8 cellular contexts compared by ENCODE assay signal in the genomic region with DNA sequence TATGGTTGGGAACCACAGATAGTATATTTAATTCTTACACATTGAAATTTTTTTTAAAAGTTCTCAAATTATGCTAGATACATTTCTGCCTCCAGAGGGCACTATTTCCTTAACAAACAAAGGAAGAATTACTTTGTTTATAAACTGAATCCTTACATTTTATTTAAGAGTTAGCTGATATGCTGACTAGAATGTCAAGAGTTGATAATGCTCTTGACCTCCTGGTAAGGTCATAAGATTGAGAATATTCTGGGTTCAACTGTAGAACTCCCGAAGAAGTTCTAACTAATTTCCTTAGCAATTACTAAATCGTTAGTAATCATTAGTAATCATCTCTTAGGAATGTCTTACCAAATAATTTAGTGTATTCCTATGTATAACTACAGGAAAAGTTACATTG.
A peak's percentile ranks its signal among the peaks of the same experiment; 100 is the strongest.
DNase-seq lines count a peak whose midpoint lies in the region; FAIRE-seq and TF ChIP-seq lines count a peak whose summit lies in the region.

No MANE protein-coding gene starts in this region.

- H2BK15ac ChIP-seq in H1 (ENCODE audit: low read length) = no peak overlapping the region

- no peak for TF ChIP-seq EP300 in H1 (IDR thresholded peaks at IDR 0.05; ENCODE audit: borderline replicate concordance in 1 of 2, low read depth in 2 of 2, low read length in 2 of 2)

- peak overlapping the region; percentile 51 for H3K4me3 ChIP-seq in ACC112 (ENCODE audit: low read depth, low read length)
- no peak overlapping the region for H3K4me3 ChIP-seq in GM12864 (ENCODE audit: low read depth, low read length)
- no peak overlapping the region for H3K4me3 ChIP-seq in H1 (ENCODE audit: extremely low read depth in 1 of 4, insufficient read depth in 2 of 4, low read depth in 3 of 4, low read length in 4 of 4)

- H3K4me1 Mint-ChIP-seq in activated naive CD8-positive, alpha-beta T cell treated with anti-CD3 and anti-CD28 coated beads for 36 hours = no peaks in the 10 kb centered on the region

- H3K36me3 Mint-ChIP-seq in activated naive CD8-positive, alpha-beta T cell treated with anti-CD3 and anti-CD28 coated beads for 36 hours = peaks cover 1% of the 10 kb centered on the region

- TF ChIP-seq CTCF in GM12864 (IDR thresholded peaks at IDR 0.05; ENCODE audit: low read depth, low read length, missing control alignments) = peak; percentile 29
- peak in 2 of 3 experiments; percentile 27 to 29; a peak in 2 of 4 replicates for TF ChIP-seq CTCF in H1 (IDR thresholded peaks at IDR 0.05; ENCODE audit: control extremely low read depth in 1 of 3, insufficient read depth in 1 of 3, low read depth in 1 of 3, low read length in 3 of 3)

- H3K9me3 ChIP-seq in H1 (ENCODE audit: insufficient read depth in 2 of 2, low read depth in 1 of 2, low read length in 1 of 2) = no peaks in the 10 kb centered on the region

- H3K4me3 Mint-ChIP-seq in activated naive CD8-positive, alpha-beta T cell treated with anti-CD3 and anti-CD28 coated beads for 36 hours = no peak overlapping the region

- POLR2A ChIA-PET in H1 (lab: Charles Lee; ENCODE audit: partially characterized antibody) = no interaction called here

- H2BK120ac ChIP-seq in H1 (replicated peaks; ENCODE audit: low read depth, low read length) = no peak overlapping the region

- no peak overlapping the region for H2BK20ac ChIP-seq in H1 (ENCODE audit: low read length)

- H3K36me3 ChIP-seq in ACC112 (ENCODE audit: insufficient read depth, low read length) (no peaks in the 10 kb centered on the region), H1 (ENCODE audit: control insufficient read depth in 2 of 4, insufficient read depth in 4 of 4, low read length in 3 of 4) (no peaks in the 10 kb centered on the region)

- no peak for TF ChIP-seq POLR2A in H1 (IDR thresholded peaks at IDR 0.05; ENCODE audit: control extremely low read depth in 1 of 2, low read depth in 2 of 2, low read length in 2 of 2)

- peak overlapping the region; percentile 34 for H2AFZ ChIP-seq in ACC112 (ENCODE audit: low read length, unreplicated experiment)
- no peak overlapping the region for H2AFZ ChIP-seq in H1 (ENCODE audit: low read length)

- no peaks in the 10 kb centered on the region for H3K23me2 ChIP-seq in H1 (ENCODE audit: low read depth, low read length)

- no peak overlapping the region for H3K4me2 ChIP-seq in H1 (ENCODE audit: insufficient read depth in 1 of 2, low read depth in 2 of 2, low read length in 2 of 2)

- H3K27me3 ChIP-seq in ACC112 (ENCODE audit: insufficient read depth, low read length) (no peaks in the 10 kb centered on the region), H1 (replicated peaks in 1 of 4; ENCODE audit: control insufficient read depth in 3 of 4, extremely low read depth in 1 of 4, insufficient read depth in 3 of 4, low read length in 3 of 4) (no peaks in the 10 kb centered on the region)

- peak; percentile 7 for DNase-seq in GM12864 (ENCODE audit: low read depth)
- peak; percentile 1 for DNase-seq in NOMO-1 treated with dmso at 0.1 percent for 144 hours (lab: John Stamatoyannopoulos, UW; ENCODE audit: unreplicated experiment)
- no peak for DNase-seq in H1 (ENCODE audit: low read depth in 1 of 2, low spot score in 2 of 2)
- DNase-seq in non-pigmented ciliary epithelial cell (ENCODE audit: low read depth) = peak; percentile 19
- no peak for DNase-seq in GM19240 (ENCODE audit: insufficient read length, low spot score)
- DNase-seq in activated naive CD8-positive, alpha-beta T cell treated with anti-CD3 and anti-CD28 coated beads for 36 hours = no peak
- no peak for DNase-seq in GM19238 (ENCODE audit: insufficient read length, low spot score)

- H3K27ac Mint-ChIP-seq in activated naive CD8-positive, alpha-beta T cell treated with anti-CD3 and anti-CD28 coated beads for 36 hours = no peak overlapping the region

- CTCF ChIA-PET in H1 (lab: Charles Lee; ENCODE audit: partially characterized antibody) = interaction anchor here (0.6 to 3.3 kb wide), 46 partner anchors 8 to 519 kb away, joined by 3 to 15 read pairs (median 4); partner anchors contain the start of gene CYP26A1

- H4K8ac ChIP-seq in H1 (ENCODE audit: extremely low read depth, insufficient read depth, low read length) = no peak overlapping the region

- H3K4ac ChIP-seq in H1 (replicated peaks; ENCODE audit: insufficient read length, low read depth, low read length) = no peak overlapping the region

- no peak overlapping the region for H3K9ac ChIP-seq in H1 (replicated peaks in 1 of 4; ENCODE audit: extremely low read depth in 1 of 4, low read depth in 3 of 4, low read length in 3 of 4)

- no peaks in the 10 kb centered on the region for H4K20me1 ChIP-seq in H1 (replicated peaks in 1 of 2; ENCODE audit: control insufficient read depth in 1 of 2, insufficient read depth in 2 of 2, low read length in 2 of 2)

- H3K23ac ChIP-seq in H1 (ENCODE audit: insufficient read length) = no peak overlapping the region

- no peak overlapping the region for H2AK5ac ChIP-seq in H1 (ENCODE audit: low read depth, low read length)

- H3K14ac ChIP-seq in H1 (ENCODE audit: insufficient read length) = no peak overlapping the region

- no peak overlapping the region for H2BK12ac ChIP-seq in H1 (ENCODE audit: low read depth, low read length)

- H3K4me1 ChIP-seq in ACC112 (ENCODE audit: control insufficient read depth, insufficient read depth, low read length, unreplicated experiment) = peaks cover 13% of the 10 kb centered on the region
- H3K4me1 ChIP-seq in H1 (replicated peaks in 1 of 4; ENCODE audit: control insufficient read depth in 3 of 4, insufficient read depth in 4 of 4, low read length in 3 of 4) = no peaks in the 10 kb centered on the region

- no peak overlapping the region for H3K56ac ChIP-seq in H1 (replicated peaks; ENCODE audit: insufficient read length, low read depth, low read length)

- H3K79me1 ChIP-seq in H1 (ENCODE audit: low read depth, low read length) = no peaks in the 10 kb centered on the region

- H4K91ac ChIP-seq in H1 (replicated peaks; ENCODE audit: insufficient read length, low read length) = no peak overlapping the region

- no peak for FAIRE-seq in H1 (lab: Jason Lieb, UNC)

- no peaks in the 10 kb centered on the region for H3K27me3 Mint-ChIP-seq in activated naive CD8-positive, alpha-beta T cell treated with anti-CD3 and anti-CD28 coated beads for 36 hours

- no peak overlapping the region for H2BK5ac ChIP-seq in H1 (ENCODE audit: low read depth, low read length)

- H4K5ac ChIP-seq in H1 (ENCODE audit: insufficient read length, low read depth, low read length) = no peak overlapping the region

- TF ChIP-seq RAD21 in H1 (IDR thresholded peaks at IDR 0.05 in 1 of 2, conservative IDR thresholded peaks at IDR 0.05 in 1 of 2; ENCODE audit: low read depth in 2 of 2, low read length in 2 of 2) = peak in 1 of 2 experiments; percentile 38; a peak in 2 of 4 replicates

- H3K27ac ChIP-seq in ACC112 (ENCODE audit: low read depth, low read length) = peak overlapping the region; percentile 60
- no peak overlapping the region for H3K27ac ChIP-seq in H1 (ENCODE audit: low read depth, low read length)

- H3K79me2 ChIP-seq in ACC112 (ENCODE audit: control insufficient read depth, insufficient read depth, low read length, unreplicated experiment) = no peaks in the 10 kb centered on the region
- H3K79me2 ChIP-seq in H1 (ENCODE audit: control insufficient read depth in 1 of 2, insufficient read depth in 2 of 2, low read length in 2 of 2) = no peaks in the 10 kb centered on the region

- no peaks in the 10 kb centered on the region for H3K9me3 Mint-ChIP-seq in activated naive CD8-positive, alpha-beta T cell treated with anti-CD3 and anti-CD28 coated beads for 36 hours

- WGBS in H1 (ENCODE audit: extremely low coverage in 1 of 2, insufficient coverage in 1 of 2, insufficient read length in 1 of 2, insufficient replicate concordance in 2 of 2, low coverage in 1 of 2, low lambda C conversion rate in 2 of 2, missing lambda C conversion rate in 1 of 2), 2 experiments = 71% methylated on average over 2 of the region's 2 CpGs; no CpG with 5 or more reads in 1 of the 2 experiments

- H3K18ac ChIP-seq in H1 (ENCODE audit: extremely low read depth, low read length) = no peak overlapping the region

TF ChIP-seq in H1, 55 proteins besides CTCF, POLR2A, EP300 and RAD21:
- no peak for TF ChIP-seq SIRT6 (IDR thresholded peaks at IDR 0.05; ENCODE audit: low read length)
- TF ChIP-seq NANOG (IDR thresholded peaks at IDR 0.05; ENCODE audit: insufficient read depth, low read depth, low read length, poor library complexity, severe bottlenecking) = no peak
- peak; percentile 77 for TF ChIP-seq TEAD4 (IDR thresholded peaks at IDR 0.05; ENCODE audit: low read depth, low read length)
- no peak for TF ChIP-seq JUND (IDR thresholded peaks at IDR 0.05; ENCODE audit: low read length)

Comparison
In these comparisons a context has a peak if more than half of its experiments do, and no peak if none do; other contexts are left out.
1. DNase-seq: peak in GM12864 (single experiment), NOMO-1 treated with dmso at 0.1 percent for 144 hours (single experiment) and non-pigmented ciliary epithelial cell (single experiment); none in H1 (0 of 2), GM19240 (single experiment), activated naive CD8-positive, alpha-beta T cell treated with anti-CD3 and anti-CD28 coated beads for 36 hours (single experiment) and GM19238 (single experiment).